Comparison of ENCODE assay signal across 1 cellular context in the genomic region with DNA sequence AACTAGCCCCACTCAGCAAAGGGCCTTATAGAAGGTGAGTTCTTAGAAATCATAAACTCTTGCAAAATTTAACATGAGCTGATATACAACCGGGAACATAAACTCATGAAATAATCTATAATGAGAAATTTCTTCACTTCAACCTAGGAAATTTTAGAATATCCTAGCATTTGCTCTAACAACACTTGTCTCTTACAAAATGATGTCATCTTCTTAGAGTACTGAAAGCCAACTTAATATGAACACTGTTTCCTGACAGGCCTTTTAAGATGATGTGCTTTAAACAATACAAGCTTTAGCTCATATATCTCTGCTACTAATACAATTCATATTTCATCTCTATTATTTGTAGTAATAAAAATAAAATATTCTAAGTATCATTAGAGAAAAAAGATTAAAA.
TF ChIP-seq lines count a peak whose summit lies in the region.

No MANE protein-coding gene starts in this region.

TF ChIP-seq in HepG2, 621 proteins besides CTCF, POLR2A, EP300 and RAD21:
- peak; percentile 87 for TF ChIP-seq ATF7 (IDR thresholded peaks at IDR 0.05)
- no peak for TF ChIP-seq ATF7 (CRISPR knock-in tag; IDR thresholded peaks at IDR 0.05)
- TF ChIP-seq NR3C1 (CRISPR knock-in tag; IDR thresholded peaks at IDR 0.05): no peak
